ENCODE assay signal across 7 cellular contexts in the genomic region with DNA sequence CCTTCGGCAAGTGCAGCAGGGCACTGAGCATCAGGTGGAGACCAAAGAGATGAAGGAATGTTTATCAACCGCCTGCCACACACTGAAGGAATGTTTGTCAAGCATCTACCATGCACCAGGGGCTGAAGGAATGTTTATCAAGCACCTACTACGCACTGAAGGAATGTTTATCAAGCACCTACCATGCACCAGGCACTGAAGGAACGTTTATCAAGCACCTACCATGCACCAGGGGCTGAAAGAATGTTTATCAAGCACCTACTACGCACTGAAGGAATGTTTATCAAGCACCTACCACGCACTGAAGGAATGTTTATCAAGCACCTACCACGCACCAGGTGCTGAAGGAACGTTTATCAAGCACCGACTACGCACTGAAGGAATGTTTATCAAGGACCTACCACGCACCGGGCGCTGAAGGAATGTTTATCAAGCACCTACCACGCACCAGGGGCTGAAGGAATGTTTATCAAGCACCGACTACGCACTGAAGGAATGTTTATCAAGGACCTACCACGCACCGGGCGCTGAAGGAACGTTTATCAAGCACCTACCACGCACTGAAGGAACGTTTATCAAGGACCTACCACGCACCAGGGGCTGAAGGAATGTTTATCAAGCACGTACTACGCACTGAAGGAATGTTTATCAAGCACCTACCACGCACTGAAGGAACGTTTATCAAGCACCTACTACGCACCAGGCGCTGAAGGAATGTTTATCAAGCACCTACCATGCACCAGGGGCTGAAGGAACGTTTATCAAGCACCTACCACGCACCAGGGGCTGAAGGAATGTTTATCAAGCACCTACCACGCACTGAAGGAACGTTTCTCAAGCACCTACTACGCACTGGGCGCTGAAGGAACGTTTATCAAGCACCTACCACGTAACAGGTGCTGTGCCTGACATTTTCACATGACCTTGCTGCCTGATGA.
DNase-seq lines count a peak whose midpoint lies in the region; ATAC-seq, FAIRE-seq and TF ChIP-seq lines count a peak whose summit lies in the region.
"Not testable (repeated sequence)": the region's sequence is repeated elsewhere in the genome, so short reads cannot be mapped to it uniquely, and the experiment has no call there.

No MANE protein-coding gene starts in this region.

- FAIRE-seq in keratinocyte (lab: Jason Lieb, UNC): peak; percentile 72

- peaks cover 25% of the 10 kb centered on the region for H3K36me3 Mint-ChIP-seq in activated CD8-positive, alpha-beta T cell treated with anti-CD3 and anti-CD28 coated beads, Interleukin-2, amount 10 ng/mL, durations not matched to agents 7 days and 5 days (ENCODE audit: low read depth)
- peaks cover 23% of the 10 kb centered on the region for H3K36me3 Mint-ChIP-seq in effector memory CD8-positive, alpha-beta T cell (ENCODE audit: insufficient read depth)
- peaks cover 14% of the 10 kb centered on the region for H3K36me3 Mint-ChIP-seq in neural crest cell (ENCODE audit: low read depth)
- H3K36me3 Mint-ChIP-seq in stimulated activated memory B cell treated with anti-CD40 and anti-IgM and Interleukin-4, amounts not matched to agents 10 μg/mL and 1 μg/mL and 100 μg/mL, for 72 hours: peaks cover 56% of the 10 kb centered on the region

- H3K4me2 ChIP-seq in BLaER1: peak overlapping the region; percentile 87
- H3K4me2 ChIP-seq in keratinocyte (ENCODE audit: control insufficient read depth, extremely low read depth, insufficient read depth, low read depth, low read length): not testable (repeated sequence)

- dilution Hi-C loops in keratinocyte (cut with MboI; ENCODE audit: extremely low pct_ligation_motif_present, low sequenced_read_pairs): not testable (repeated sequence)

- H3K27me3 Mint-ChIP-seq in activated CD8-positive, alpha-beta T cell treated with anti-CD3 and anti-CD28 coated beads, Interleukin-2, amount 10 ng/mL, durations not matched to agents 7 days and 5 days (ENCODE audit: low read depth); effector memory CD8-positive, alpha-beta T cell; neural crest cell (ENCODE audit: low read depth); stimulated activated memory B cell treated with anti-CD40 and anti-IgM and Interleukin-4, amounts not matched to agents 10 μg/mL and 1 μg/mL and 100 μg/mL, for 72 hours: not testable (repeated sequence)

- not testable (repeated sequence) for ATAC-seq in activated CD8-positive, alpha-beta T cell treated with anti-CD3 and anti-CD28 coated beads, Interleukin-2, amount 10 ng/mL, durations not matched to agents 7 days and 5 days; effector memory CD8-positive, alpha-beta T cell (replicated peaks); stimulated activated memory B cell treated with anti-CD40 and anti-IgM and Interleukin-4, amounts not matched to agents 10 μg/mL and 1 μg/mL and 100 μg/mL, for 72 hours

- H3K4me1 Mint-ChIP-seq in activated CD8-positive, alpha-beta T cell treated with anti-CD3 and anti-CD28 coated beads, Interleukin-2, amount 10 ng/mL, durations not matched to agents 7 days and 5 days (ENCODE audit: low read depth): peaks cover 18% of the 10 kb centered on the region
- H3K4me1 Mint-ChIP-seq in effector memory CD8-positive, alpha-beta T cell (ENCODE audit: low read depth in 2 of 2); neural crest cell; stimulated activated memory B cell treated with anti-CD40 and anti-IgM and Interleukin-4, amounts not matched to agents 10 μg/mL and 1 μg/mL and 100 μg/mL, for 72 hours: not testable (repeated sequence)

- DNase-seq in activated CD8-positive, alpha-beta T cell treated with anti-CD3 and anti-CD28 coated beads, Interleukin-2, amount 10 ng/mL, durations not matched to agents 7 days and 5 days; effector memory CD8-positive, alpha-beta T cell; keratinocyte (ENCODE audit: low read depth, low spot score); neural crest cell (ENCODE audit: low read depth, low spot score): not testable (repeated sequence)

- H3K36me3 ChIP-seq in BLaER1 (peaks cover 35% of the 10 kb centered on the region), HEK293 (ENCODE audit: control insufficient read depth in 2 of 2, insufficient read depth in 1 of 2, low read length in 2 of 2) (peaks cover 6 to 37% of the 10 kb centered on the region in 2 experiments), keratinocyte (ENCODE audit: control insufficient read depth in 2 of 2, extremely low read depth in 1 of 2, insufficient read depth in 2 of 2, low read length in 2 of 2) (peaks cover 13 to 15% of the 10 kb centered on the region in 2 experiments)

- H3K4me3 ChIP-seq in BLaER1; HEK293 (ENCODE audit: low read depth, low read length); keratinocyte (ENCODE audit: control insufficient read depth in 2 of 3, extremely low read depth in 1 of 3, insufficient read depth in 2 of 3, low read depth in 1 of 3, low read length in 3 of 3): not testable (repeated sequence)

- H3K9me1 ChIP-seq in keratinocyte (ENCODE audit: control insufficient read depth, extremely low read depth, insufficient read depth, low read length): not testable (repeated sequence)

- H3K79me2 ChIP-seq in keratinocyte (ENCODE audit: control insufficient read depth, insufficient read depth, low read length): not testable (repeated sequence)

- not testable (repeated sequence) for H3K4me3 Mint-ChIP-seq in activated CD8-positive, alpha-beta T cell treated with anti-CD3 and anti-CD28 coated beads, Interleukin-2, amount 10 ng/mL, durations not matched to agents 7 days and 5 days; effector memory CD8-positive, alpha-beta T cell; neural crest cell; stimulated activated memory B cell treated with anti-CD40 and anti-IgM and Interleukin-4, amounts not matched to agents 10 μg/mL and 1 μg/mL and 100 μg/mL, for 72 hours

- peaks cover 12% of the 10 kb centered on the region; the same call in 1 of the 2 replicates for H4K20me1 ChIP-seq in BLaER1
- H4K20me1 ChIP-seq in keratinocyte (ENCODE audit: control insufficient read depth, extremely low read depth, insufficient read depth, low read length): not testable (repeated sequence)

- H3K9ac ChIP-seq in BLaER1: 0 out of 2 replicates have a peak overlapping the region, but pooled peaks have one; percentile 17
- H3K9ac ChIP-seq in keratinocyte (ENCODE audit: control insufficient read depth, extremely low read depth, insufficient read depth, low read length): not testable (repeated sequence)

- peaks cover 55% of the 10 kb centered on the region for H3K4me1 ChIP-seq in BLaER1
- H3K4me1 ChIP-seq in HEK293 (ENCODE audit: control insufficient read depth, insufficient read depth, low read length); keratinocyte (ENCODE audit: control insufficient read depth, extremely low read depth, insufficient read depth, low read length): not testable (repeated sequence)

- POLR2A ChIA-PET in HEK293 (lab: Yijun Ruan, JAX); activated CD8-positive, alpha-beta T cell treated with anti-CD3 and anti-CD28 coated beads, Interleukin-2, amount 10 ng/mL, durations not matched to agents 7 days and 5 days (lab: Charles Lee): not testable (repeated sequence)

- H3K27ac Mint-ChIP-seq in activated CD8-positive, alpha-beta T cell treated with anti-CD3 and anti-CD28 coated beads, Interleukin-2, amount 10 ng/mL, durations not matched to agents 7 days and 5 days: peak overlapping the region; percentile 35
- peak overlapping the region; percentile 32 to 74 for H3K27ac Mint-ChIP-seq in effector memory CD8-positive, alpha-beta T cell
- peak overlapping the region; percentile 53 for H3K27ac Mint-ChIP-seq in neural crest cell (ENCODE audit: unreplicated experiment)
- peak overlapping the region; percentile 49 for H3K27ac Mint-ChIP-seq in stimulated activated memory B cell treated with anti-CD40 and anti-IgM and Interleukin-4, amounts not matched to agents 10 μg/mL and 1 μg/mL and 100 μg/mL, for 72 hours

- not testable (repeated sequence) for H3K9me3 Mint-ChIP-seq in activated CD8-positive, alpha-beta T cell treated with anti-CD3 and anti-CD28 coated beads, Interleukin-2, amount 10 ng/mL, durations not matched to agents 7 days and 5 days (ENCODE audit: insufficient read depth); effector memory CD8-positive, alpha-beta T cell; neural crest cell; stimulated activated memory B cell treated with anti-CD40 and anti-IgM and Interleukin-4, amounts not matched to agents 10 μg/mL and 1 μg/mL and 100 μg/mL, for 72 hours

- H2AFZ ChIP-seq in keratinocyte (ENCODE audit: control insufficient read depth, low read length): not testable (repeated sequence)

- peak overlapping the region; percentile 62 for H3K27ac ChIP-seq in BLaER1
- not testable (repeated sequence) for H3K27ac ChIP-seq in HEK293 (ENCODE audit: extremely low read depth, low read depth, low read length); keratinocyte (ENCODE audit: control insufficient read depth, insufficient read depth, low read length)

- CTCF ChIA-PET in HEK293 (lab: Yijun Ruan, JAX): interaction anchor here (0.7 kb wide), 1 partner anchor 151 kb away, joined by 4 read pairs; no protein-coding TSS in a partner anchor
- CTCF ChIA-PET in activated CD8-positive, alpha-beta T cell treated with anti-CD3 and anti-CD28 coated beads, Interleukin-2, amount 10 ng/mL, durations not matched to agents 7 days and 5 days (lab: Charles Lee): interaction anchor here (2.4 kb wide), 1 partner anchor 129 kb away, joined by 9 read pairs; no protein-coding TSS in a partner anchor

- not testable (repeated sequence) for H3K27me3 ChIP-seq in BLaER1; keratinocyte (ENCODE audit: control insufficient read depth, extremely low read depth, insufficient read depth, low read length)

- TF ChIP-seq CTCF in HEK293 (tag by site-specific recombination; IDR thresholded peaks at IDR 0.05); keratinocyte (optimal IDR thresholded peaks at IDR 0.05 in 1 of 3, IDR thresholded peaks at IDR 0.05 in 1 of 3, conservative IDR thresholded peaks at IDR 0.05 in 1 of 3; ENCODE audit: extremely low read depth in 1 of 3, insufficient read depth in 2 of 3, low read length in 3 of 3); neural crest cell (conservative IDR thresholded peaks at IDR 0.05): not testable (repeated sequence)

- not testable (repeated sequence) for H3K9me3 ChIP-seq in BLaER1; HEK293 (ENCODE audit: control insufficient read depth, insufficient read depth, low read depth, low read length); keratinocyte (ENCODE audit: control insufficient read depth, low read depth, low read length)
